In genomic region chr12:104494816-104495158, GRCh38 we compare ENCODE assay signal across 8 cellular contexts. TPM values are rescaled to one million over a fixed set of nuclear protein-coding genes. Genes with fewer than 3 reads are reported as not detected.
DNase-seq lines count a peak whose midpoint lies in the region; ATAC-seq and TF ChIP-seq lines count a peak whose summit lies in the region.

No MANE protein-coding gene starts in this region.

- peak; percentile 44 for ATAC-seq in HG02588 (IDR thresholded peaks at IDR 0.05; ENCODE audit: unreplicated experiment)
- ATAC-seq in naive B cell (ENCODE audit: low read depth in 2 of 2), result no peak
- no peak for ATAC-seq in HG02884 (IDR thresholded peaks at IDR 0.05; ENCODE audit: unreplicated experiment)
- ATAC-seq in HG02973 (IDR thresholded peaks at IDR 0.05; ENCODE audit: unreplicated experiment), result no peak

- no peak for TF ChIP-seq CTCF in DOHH2 (IDR thresholded peaks at IDR 0.05; ENCODE audit: low read depth, low read length, poor library complexity, severe bottlenecking)

- H4K20me1 ChIP-seq in DOHH2 (ENCODE audit: control insufficient read depth, insufficient read depth, low read depth, low read length), result 0 out of 2 replicates have a peak, but pooled peaks cover 2% of the 10 kb centered on the region

- H3K9me3 ChIP-seq in DOHH2 (ENCODE audit: control insufficient read depth, insufficient read depth, low read length), result no peaks in the 10 kb centered on the region

- H3K36me3 Mint-ChIP-seq in activated T-helper 1 cell treated with anti-CD3 and anti-CD28 coated beads, Interleukin-12 subunit alpha, Interleukin-12 subunit beta, Interleukin-2, Interleukin-4 antibody, amounts not matched to agents 30 ng/mL and 10 ng/mL and 1 ng/mL, durations not matched to agents 14 hours and 24 hours and 36 hours (ENCODE audit: low read depth), result peaks cover 41% of the 10 kb centered on the region
- peaks cover 11 to 12% of the 10 kb centered on the region in 2 donors for H3K36me3 Mint-ChIP-seq in naive B cell

- H3K27ac ChIP-seq in DOHH2 (ENCODE audit: low read depth, low read length), result no peak overlapping the region

- H3K36me3 ChIP-seq in DOHH2 (ENCODE audit: control insufficient read depth, low read length), result no peaks in the 10 kb centered on the region

- H3K27me3 ChIP-seq in DOHH2 (ENCODE audit: control insufficient read depth, low read length), result no peaks in the 10 kb centered on the region

- peaks cover 60% of the 10 kb centered on the region for H3K4me1 ChIP-seq in DOHH2 (ENCODE audit: control insufficient read depth, low read length)

- DNase-seq in activated T-helper 1 cell treated with anti-CD3 and anti-CD28 coated beads, Interleukin-12 subunit alpha, Interleukin-12 subunit beta, Interleukin-2, Interleukin-4 antibody, amounts not matched to agents 30 ng/mL and 10 ng/mL and 1 ng/mL, durations not matched to agents 14 hours and 24 hours and 36 hours (ENCODE audit: low spot score), result no peak
- DNase-seq in naive B cell (no peak), NCI-H187 (lab: John Stamatoyannopoulos, UW) (no peak)
- no peak for DNase-seq in stimulated activated CD4-positive, alpha-beta T cell treated with anti-CD3 and anti-CD28 coated beads, Interleukin-4, amount 100 ng/mL, for 4 hours

- intact Hi-C loops in activated T-helper 1 cell treated with anti-CD3 and anti-CD28 coated beads, Interleukin-12 subunit alpha, Interleukin-12 subunit beta, Interleukin-2, Interleukin-4 antibody, amounts not matched to agents 30 ng/mL and 10 ng/mL and 1 ng/mL, durations not matched to agents 14 hours and 24 hours and 36 hours (cut with micrococcal nuclease), result loop anchor here (1.0 to 10.0 kb wide), 11 partner anchors 9 to 560 kb away; no protein-coding TSS in a partner anchor

- H3K4me2 ChIP-seq in DOHH2 (ENCODE audit: low read length), result peak overlapping the region; percentile 41; the same call in 1 of the 2 replicates

- H3K4me3 Mint-ChIP-seq in activated T-helper 1 cell treated with anti-CD3 and anti-CD28 coated beads, Interleukin-12 subunit alpha, Interleukin-12 subunit beta, Interleukin-2, Interleukin-4 antibody, amounts not matched to agents 30 ng/mL and 10 ng/mL and 1 ng/mL, durations not matched to agents 14 hours and 24 hours and 36 hours, result peak overlapping the region; percentile 53
- H3K4me3 Mint-ChIP-seq in naive B cell, result peak overlapping the region in 2 of 8 donors; percentile 26 to 34

- no peak overlapping the region for H3K4me3 ChIP-seq in DOHH2 (ENCODE audit: low read length)

- peaks cover 94% of the 10 kb centered on the region for H3K4me1 Mint-ChIP-seq in activated T-helper 1 cell treated with anti-CD3 and anti-CD28 coated beads, Interleukin-12 subunit alpha, Interleukin-12 subunit beta, Interleukin-2, Interleukin-4 antibody, amounts not matched to agents 30 ng/mL and 10 ng/mL and 1 ng/mL, durations not matched to agents 14 hours and 24 hours and 36 hours (ENCODE audit: low read depth)
- H3K4me1 Mint-ChIP-seq in naive B cell, result peaks cover 73 to 97% (median 89%) of the 10 kb centered on the region in 3 donors

- no peaks in the 10 kb centered on the region for H3F3A ChIP-seq in DOHH2 (ENCODE audit: control insufficient read depth, insufficient read depth)

- H3K9me2 ChIP-seq in DOHH2 (replicated peaks; ENCODE audit: control insufficient read depth, low read length), result no peaks in the 10 kb centered on the region

- H3K9me3 Mint-ChIP-seq in activated T-helper 1 cell treated with anti-CD3 and anti-CD28 coated beads, Interleukin-12 subunit alpha, Interleukin-12 subunit beta, Interleukin-2, Interleukin-4 antibody, amounts not matched to agents 30 ng/mL and 10 ng/mL and 1 ng/mL, durations not matched to agents 14 hours and 24 hours and 36 hours, result no peaks in the 10 kb centered on the region
- no peaks in the 10 kb centered on the region for H3K9me3 Mint-ChIP-seq in naive B cell

- H3K79me2 ChIP-seq in DOHH2 (ENCODE audit: control insufficient read depth, low read length), result peaks cover 11% of the 10 kb centered on the region

- peak overlapping the region; percentile 80 for H3K27ac Mint-ChIP-seq in activated T-helper 1 cell treated with anti-CD3 and anti-CD28 coated beads, Interleukin-12 subunit alpha, Interleukin-12 subunit beta, Interleukin-2, Interleukin-4 antibody, amounts not matched to agents 30 ng/mL and 10 ng/mL and 1 ng/mL, durations not matched to agents 14 hours and 24 hours and 36 hours
- peak overlapping the region in 4 of 6 donors; percentile 12 to 81 (median 58) for H3K27ac Mint-ChIP-seq in naive B cell

- H3K27me3 Mint-ChIP-seq in activated T-helper 1 cell treated with anti-CD3 and anti-CD28 coated beads, Interleukin-12 subunit alpha, Interleukin-12 subunit beta, Interleukin-2, Interleukin-4 antibody, amounts not matched to agents 30 ng/mL and 10 ng/mL and 1 ng/mL, durations not matched to agents 14 hours and 24 hours and 36 hours (ENCODE audit: insufficient read depth), result no peaks in the 10 kb centered on the region
- H3K27me3 Mint-ChIP-seq in naive B cell, result no peaks in the 10 kb centered on the region

RNA-seq across cellular contexts. Expression of gene CHST11, which starts 38.0 kb away (rescaled TPM):
- 69.8 and 70.7 TPM in 2 replicates for total RNA-seq in activated T-helper 1 cell treated with anti-CD3 and anti-CD28 coated beads, Interleukin-12 subunit alpha, Interleukin-12 subunit beta, Interleukin-2, Interleukin-4 antibody, amounts not matched to agents 30 ng/mL and 10 ng/mL and 1 ng/mL, durations not matched to agents 14 hours and 24 hours and 36 hours
- polyA plus RNA-seq in naive B cell (ENCODE audit: low read depth in 6 of 6), result 10 to 100 TPM; 39.8 to 63.6 (median 58.6) TPM
